In the genomic region with DNA sequence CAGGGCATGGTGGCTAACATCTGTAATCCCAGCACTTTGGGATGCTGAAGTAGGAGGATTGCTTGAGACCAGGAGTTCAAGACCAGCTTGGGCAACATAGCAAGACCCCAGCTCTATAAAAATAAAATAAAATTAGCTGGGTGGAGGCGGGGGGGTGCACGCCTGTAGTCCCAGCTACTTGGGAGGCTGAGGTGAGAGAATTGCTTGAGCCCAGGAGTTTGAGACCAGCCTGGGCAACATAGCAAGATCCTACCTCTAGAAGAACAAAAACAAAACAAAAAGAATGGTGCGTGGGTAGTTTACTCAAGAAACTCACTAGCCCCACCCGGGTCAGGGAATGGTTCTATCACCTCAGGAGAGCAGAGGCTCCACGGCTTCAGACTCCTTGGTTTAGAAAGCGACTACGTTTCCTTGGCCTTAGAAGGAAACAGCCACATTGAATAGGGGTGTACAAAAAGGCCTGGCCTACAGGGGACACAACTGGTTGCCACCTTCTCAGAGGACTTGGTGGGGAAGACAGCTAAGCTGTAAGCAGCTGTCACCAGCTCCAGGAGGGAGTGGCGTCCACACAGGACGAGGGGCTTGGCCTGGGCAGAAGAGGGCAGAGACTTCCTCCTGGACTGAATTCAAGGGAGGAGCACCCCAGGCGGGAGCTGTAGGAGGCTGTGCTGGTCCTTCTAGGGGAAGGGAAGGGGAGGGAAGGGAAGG, we compare ENCODE assay signal across 6 cellular contexts. TPM values are rescaled to one million over a fixed set of nuclear protein-coding genes. Genes with fewer than 3 reads are reported as not detected.
A peak's percentile ranks its signal among the peaks of the same experiment; 100 is the strongest.
DNase-seq lines count a peak whose midpoint lies in the region; ATAC-seq and TF ChIP-seq lines count a peak whose summit lies in the region.

No MANE protein-coding gene starts in this region.

- ATAC-seq in HG03342 (IDR thresholded peaks at IDR 0.05; ENCODE audit: unreplicated experiment) = no peak

- peaks cover 6% of the 10 kb centered on the region; the same call in 1 of the 2 replicates for H4K20me1 ChIP-seq in OCI-LY3 (ENCODE audit: insufficient read depth, low read length)
- H4K20me1 ChIP-seq in fibroblast of lung (ENCODE audit: control insufficient read depth, extremely low read depth, insufficient read depth, low read length) = no peaks in the 10 kb centered on the region

- no peak for TF ChIP-seq POLR2A in thyroid gland (IDR thresholded peaks at IDR 0.05)

- DNase-seq in Daoy (ENCODE audit: low read depth) = peak; percentile 58
- no peak for DNase-seq in fibroblast of lung (ENCODE audit: low read depth in 2 of 2)
- DNase-seq in thyroid gland = peak; percentile 21 to 30
- no peak for DNase-seq in C1 segment of cervical spinal cord (lab: John Stamatoyannopoulos, UW)

- H3K27ac ChIP-seq in OCI-LY3 (ENCODE audit: low read length) (no peak overlapping the region), fibroblast of lung (ENCODE audit: insufficient read depth, low read length) (no peak overlapping the region), thyroid gland (peak overlapping the region in 1 of 3 donors; percentile 36)

- H3K27me3 ChIP-seq in OCI-LY3 (ENCODE audit: low read depth, low read length) (no peaks in the 10 kb centered on the region), fibroblast of lung (ENCODE audit: control insufficient read depth, insufficient read depth, low read length) (no peaks in the 10 kb centered on the region), thyroid gland (no peaks in the 10 kb centered on the region)

- H3K4me2 ChIP-seq in OCI-LY3 (ENCODE audit: low read length) (peak overlapping the region; percentile 79), fibroblast of lung (ENCODE audit: extremely low read depth, insufficient read depth, low read length) (peak overlapping the region; percentile 77)

- no peak overlapping the region for H2AFZ ChIP-seq in OCI-LY3 (ENCODE audit: low read depth, low read length)
- H2AFZ ChIP-seq in fibroblast of lung (ENCODE audit: low read length) = peak overlapping the region; percentile 35

- TF ChIP-seq CTCF in OCI-LY3 (IDR thresholded peaks at IDR 0.05; ENCODE audit: low read depth, low read length) (no peak), fibroblast of lung (conservative IDR thresholded peaks at IDR 0.05 in 1 of 2, IDR thresholded peaks at IDR 0.05 in 1 of 2; ENCODE audit: low read depth in 1 of 2, low read length in 2 of 2) (no peak), thyroid gland (IDR thresholded peaks at IDR 0.05) (no peak)

- 63 to 68% methylated on average over 7 to 9 of the region's 10 CpGs for WGBS in thyroid gland, 2 donors

- peaks cover 16% of the 10 kb centered on the region for H3K4me1 ChIP-seq in OCI-LY3 (ENCODE audit: low read length)
- H3K4me1 ChIP-seq in fibroblast of lung (ENCODE audit: control insufficient read depth, extremely low read depth, insufficient read depth, low read length) = peaks cover 4% of the 10 kb centered on the region
- H3K4me1 ChIP-seq in thyroid gland = peaks cover 17 to 32% of the 10 kb centered on the region in 2 donors

- intact Hi-C loops in thyroid gland (cut with DNase I) = no loop called here

- H3K9ac ChIP-seq in OCI-LY3 (ENCODE audit: low read length) (peak overlapping the region; percentile 90), fibroblast of lung (ENCODE audit: insufficient read depth, low read length) (no peak overlapping the region)

- H3K4me3 ChIP-seq in OCI-LY3 (ENCODE audit: low read length) = peak overlapping the region; percentile 97
- H3K4me3 ChIP-seq in fibroblast of lung (replicated peaks in 1 of 4; ENCODE audit: control extremely low read depth in 1 of 4, insufficient read depth in 1 of 4, low read depth in 3 of 4, low read length in 4 of 4) = peak overlapping the region; percentile 8 to 89 (median 52)
- H3K4me3 ChIP-seq in thyroid gland (replicated peaks in 1 of 3) = peak overlapping the region in 1 of 3 donors; percentile 37

- H3K79me2 ChIP-seq in OCI-LY3 (ENCODE audit: low read length) (peaks cover 54% of the 10 kb centered on the region), fibroblast of lung (ENCODE audit: control insufficient read depth, insufficient read depth, low read length) (peaks cover 6% of the 10 kb centered on the region)

- peaks cover 40% of the 10 kb centered on the region for H3K36me3 ChIP-seq in OCI-LY3 (replicated peaks; ENCODE audit: low read depth, low read length)
- peaks cover 6% of the 10 kb centered on the region for H3K36me3 ChIP-seq in fibroblast of lung (ENCODE audit: control insufficient read depth, insufficient read depth, low read length)
- H3K36me3 ChIP-seq in thyroid gland = no peaks in the 10 kb centered on the region

- H3K9me3 ChIP-seq in OCI-LY3 (ENCODE audit: insufficient read depth, low read length) (no peaks in the 10 kb centered on the region), fibroblast of lung (ENCODE audit: control insufficient read depth, insufficient read depth, low read depth, low read length) (no peaks in the 10 kb centered on the region), thyroid gland (no peaks in the 10 kb centered on the region)

RNA-seq across cellular contexts. Expression of gene TK1, which starts 0.7 kb away (rescaled TPM):
- 111 and 130 TPM in 2 replicates for total RNA-seq in Daoy (2014; rRNA removed; shearing (Covaris generic))
- total RNA-seq in fibroblast of lung (7.7 and 69.2 TPM in 2 replicates), thyroid gland (1 to 10 TPM; 1.1 to 2.7 (median 1.9) TPM)
- 40.6 and 138 TPM in 2 replicates for polyA plus RNA-seq in fibroblast of lung
- polyA plus RNA-seq in fibroblast of lung (2012) = 52.7 and 151 TPM in 2 replicates
- 125 and 169 TPM in 2 replicates for polyA minus RNA-seq in fibroblast of lung (ENCODE audit: low replicate concordance)

RNA-seq across cellular contexts. Expression of gene AFMID, which starts 1.0 kb away (rescaled TPM):
- total RNA-seq in Daoy (2014; rRNA removed; shearing (Covaris generic)) = 12.1 and 14.8 TPM in 2 replicates
- total RNA-seq in fibroblast of lung (24.1 and 29.2 TPM in 2 replicates), thyroid gland (10 to 100 TPM; 21.3 to 36.9 (median 33.5) TPM)
- polyA plus RNA-seq in fibroblast of lung = 20.9 and 28.1 TPM in 2 replicates
- 24.8 and 38.7 TPM in 2 replicates for polyA plus RNA-seq in fibroblast of lung (2012)
- 25.2 and 49.0 TPM in 2 replicates for polyA minus RNA-seq in fibroblast of lung (ENCODE audit: low replicate concordance)

RNA-seq across cellular contexts. Expression of gene SYNGR2, which starts 17.8 kb away (rescaled TPM):
- 14.8 and 19.4 TPM in 2 replicates for total RNA-seq in Daoy (2014; rRNA removed; shearing (Covaris generic))
- total RNA-seq in fibroblast of lung = 9.5 and 15.5 TPM in 2 replicates
- polyA plus RNA-seq in fibroblast of lung = 23.8 and 25.0 TPM in 2 replicates
- 25.2 and 27.5 TPM in 2 replicates for polyA plus RNA-seq in fibroblast of lung (2012)
- polyA minus RNA-seq in fibroblast of lung (ENCODE audit: low replicate concordance) = 57.1 and 67.4 TPM in 2 replicates
- total RNA-seq in thyroid gland = 10 to 100 TPM; 47.9 to 83.8 (median 70.7) TPM

RNA-seq across cellular contexts. Expression of gene BIRC5, which starts 27.9 kb away (rescaled TPM):
- total RNA-seq in Daoy (2014; rRNA removed; shearing (Covaris generic)) = 223 and 248 TPM in 2 replicates
- total RNA-seq in fibroblast of lung = 3.6 and 28.6 TPM in 2 replicates
- 11.1 and 55.0 TPM in 2 replicates for polyA plus RNA-seq in fibroblast of lung
- 13.3 and 58.6 TPM in 2 replicates for polyA plus RNA-seq in fibroblast of lung (2012)
- polyA minus RNA-seq in fibroblast of lung (ENCODE audit: low replicate concordance) = 6.2 and 39.1 TPM in 2 replicates
- under 1 TPM in 3 of 4 donors, not detected in 1; 0.11 to 0.83 (median 0.13) TPM for total RNA-seq in thyroid gland

RNA-seq across cellular contexts. Expression of gene C17orf99, which starts 40.0 kb away (rescaled TPM):
- not detected in 2 replicates for total RNA-seq in Daoy (2014; rRNA removed; shearing (Covaris generic))
- not detected in 2 replicates for total RNA-seq in fibroblast of lung
- not detected in 2 replicates for polyA plus RNA-seq in fibroblast of lung
- not detected in 2 replicates for polyA plus RNA-seq in fibroblast of lung (2012)
- not detected in 2 replicates for polyA minus RNA-seq in fibroblast of lung (ENCODE audit: low replicate concordance)
- not detected for total RNA-seq in thyroid gland

Comparison
In these comparisons a context has a peak if more than half of its experiments do, and no peak if none do; other contexts are left out.
1. DNase-seq: peak in Daoy (single experiment) and thyroid gland (2 of 2); none in fibroblast of lung (0 of 2) and C1 segment of cervical spinal cord (0 of 14).